10 cellular contexts compared by ENCODE assay signal in genomic region chr22:38736257-38736570, GRCh38. TPM values are rescaled to one million over a fixed set of nuclear protein-coding genes. Genes with fewer than 3 reads are reported as not detected.
DNase-seq lines count a peak whose midpoint lies in the region; ATAC-seq and TF ChIP-seq lines count a peak whose summit lies in the region.
"Had no signal": no experiment of that assay in that cellular context is flagged by ENCODE, and none has a peak within 500 bp of the region (broad histone marks: within the 10 kb centered on the region; RNA-seq: fewer than 3 reads in every experiment).

No MANE protein-coding gene starts in this region.

- H3K27me3 Mint-ChIP-seq in activated naive CD4-positive, alpha-beta T cell treated with anti-CD3 and anti-CD28 coated beads, Interleukin-2, amount 50 U/mL, for 24 hours: no peaks in the 10 kb centered on the region

- H3K27ac ChIP-seq in caudate nucleus (ENCODE audit: low read depth, low read length) (peak overlapping the region; percentile 99), stomach (peak overlapping the region in 3 of 5 donors; percentile 71 to 83 (median 82))
- H3K27ac ChIP-seq: PC-9 had no signal

- no peaks in the 10 kb centered on the region for H3K27me3 ChIP-seq in stomach
- H3K27me3 ChIP-seq: breast epithelium had no signal

- no peaks in the 10 kb centered on the region for H3K9me3 ChIP-seq in stomach
- H3K9me3 ChIP-seq: breast epithelium had no signal

- no peaks in the 10 kb centered on the region for H3K9me3 Mint-ChIP-seq in activated naive CD4-positive, alpha-beta T cell treated with anti-CD3 and anti-CD28 coated beads, Interleukin-2, amount 50 U/mL, for 24 hours

- no peak for TF ChIP-seq CTCF in stomach (IDR thresholded peaks at IDR 0.05)

- no peak for ATAC-seq in GM21390 (IDR thresholded peaks at IDR 0.05; ENCODE audit: unreplicated experiment)

- no peak for TF ChIP-seq POLR2A in stomach (IDR thresholded peaks at IDR 0.05)

- H3K36me3 Mint-ChIP-seq in activated naive CD4-positive, alpha-beta T cell treated with anti-CD3 and anti-CD28 coated beads, Interleukin-2, amount 50 U/mL, for 24 hours: peaks cover 3% of the 10 kb centered on the region

- peaks cover 49 to 54% (median 51%) of the 10 kb centered on the region in 4 donors for H3K4me1 ChIP-seq in stomach

- DNase-seq in activated naive CD4-positive, alpha-beta T cell treated with Interleukin-2 at 50 U/mL for 16 hours: no peak
- peak in 20 of 61 donors; percentile 15 to 72 (median 50) for DNase-seq in caudate nucleus (lab: John Stamatoyannopoulos, UW)
- no peak for DNase-seq in stomach
- DNase-seq in DMS153 treated with DMSO at 0.1 percent for 48 hours (lab: John Stamatoyannopoulos, UW; ENCODE audit: unreplicated experiment): no peak
- DNase-seq: erythroblast, PC-9, trophoblast cell had no signal

- H3K4me3 Mint-ChIP-seq in activated naive CD4-positive, alpha-beta T cell treated with anti-CD3 and anti-CD28 coated beads, Interleukin-2, amount 50 U/mL, for 24 hours: no peak overlapping the region

- no peak overlapping the region for H3K4me3 ChIP-seq in stomach
- H3K4me3 ChIP-seq: breast epithelium, PC-9 had no signal

- peak overlapping the region; percentile 72 for H3K27ac Mint-ChIP-seq in activated naive CD4-positive, alpha-beta T cell treated with anti-CD3 and anti-CD28 coated beads, Interleukin-2, amount 50 U/mL, for 24 hours

- intact Hi-C loops in stomach (cut with DNase I; ENCODE audit: low total_unique reads): no loop called here

- peaks cover 46% of the 10 kb centered on the region for H3K4me1 Mint-ChIP-seq in activated naive CD4-positive, alpha-beta T cell treated with anti-CD3 and anti-CD28 coated beads, Interleukin-2, amount 50 U/mL, for 24 hours

- 71 to 82% (median 79%) methylated on average over 6 to 7 of the region's 7 CpGs for WGBS in stomach, 5 donors

- peaks cover 67 to 95% (median 84%) of the 10 kb centered on the region in 4 donors for H3K36me3 ChIP-seq in stomach

- TF ChIP-seq EP300 in stomach (IDR thresholded peaks at IDR 0.05): no peak

RNA-seq across cellular contexts. Expression of gene SUN2, which starts 19.6 kb away (rescaled TPM):
- 100 to 1,000 TPM; 108 to 387 (median 142) TPM for total RNA-seq in stomach
- polyA plus RNA-seq in stomach: 10 to 100 TPM; 25.3 to 51.8 (median 26.4) TPM

RNA-seq across cellular contexts. Expression of gene GTPBP1, which starts 30.5 kb away (rescaled TPM):
- 100 to 1,000 TPM in 1 of 5 donors, 10 to 100 TPM in 4; 23.8 to 199 (median 41.6) TPM for total RNA-seq in stomach
- 10 to 100 TPM in 2 of 3 donors, 1 to 10 TPM in 1; 9.2 to 18.6 (median 11.0) TPM for polyA plus RNA-seq in stomach

RNA-seq across cellular contexts. Expression of gene JOSD1, which starts 35.5 kb away (rescaled TPM):
- total RNA-seq in stomach: 10 to 100 TPM; 21.0 to 66.1 (median 35.7) TPM
- polyA plus RNA-seq in stomach: 10 to 100 TPM; 17.9 to 45.1 (median 20.8) TPM

RNA-seq across cellular contexts. Expression of gene TOMM22, which starts 54.5 kb away (rescaled TPM):
- 10 to 100 TPM; 22.6 to 66.5 (median 26.1) TPM for total RNA-seq in stomach
- 10 to 100 TPM; 31.5 to 58.2 (median 43.3) TPM for polyA plus RNA-seq in stomach

RNA-seq across cellular contexts. Expression of gene DNAL4, which starts 57.7 kb away (rescaled TPM):
- 10 to 100 TPM in 4 of 5 donors, under 1 TPM in 1; 0.58 to 33.0 (median 11.2) TPM for total RNA-seq in stomach
- 10 to 100 TPM; 15.9 to 22.5 (median 21.4) TPM for polyA plus RNA-seq in stomach
